33 cellular contexts compared by ENCODE assay signal in the genomic region with DNA sequence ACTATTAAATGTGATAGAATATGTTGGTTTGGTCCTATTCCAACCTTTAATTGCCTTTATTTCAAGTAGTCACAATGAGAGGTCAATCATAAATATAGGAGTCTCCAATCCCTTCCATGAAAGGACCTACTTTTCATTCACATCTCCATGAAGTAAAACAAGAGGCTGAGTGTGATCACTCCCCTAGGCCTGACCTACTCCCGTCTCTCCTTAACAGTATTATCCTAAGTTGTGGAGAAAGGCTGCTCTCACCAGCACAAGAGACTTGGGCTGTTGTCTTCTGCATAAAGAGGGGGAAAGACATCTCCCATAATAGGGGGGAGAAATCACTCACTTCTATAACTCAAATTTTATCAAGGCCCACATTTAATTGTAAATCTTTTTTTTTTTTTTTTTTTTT.
"Had no signal": no experiment of that assay in that cellular context is flagged by ENCODE, and none has a peak within 500 bp of the region (broad histone marks: within the 10 kb centered on the region; RNA-seq: fewer than 3 reads in every experiment).

No MANE protein-coding gene starts in this region.

- H3K4me3 Mint-ChIP-seq: activated CD4-positive, alpha-beta memory T cell treated with anti-CD3 and anti-CD28 coated beads for 36 hours; activated CD4-positive, alpha-beta T cell treated with anti-CD3 and anti-CD28 coated beads, Interleukin-2, amount 10 ng/mL, durations not matched to agents 7 days and 5 days; activated naive CD4-positive, alpha-beta T cell treated with anti-CD3 and anti-CD28 coated beads, Interleukin-2, amount 50 U/mL, for 24 hours; activated naive CD8-positive, alpha-beta T cell treated with anti-CD3 and anti-CD28 coated beads, Interleukin-2, amount 10 ng/mL, durations not matched to agents 7 days and 5 days; activated T-cell treated with anti-CD3 and anti-CD28 coated beads, Interleukin-2, amount 50 U/mL, for 72 hours; activated T-helper 17 cell treated with anti-CD3 and anti-CD28 coated beads, Interleukin-2, amount 50 U/mL, for 72 hours; T-cell had no signal

- H3K27ac Mint-ChIP-seq: activated CD4-positive, alpha-beta memory T cell treated with anti-CD3 and anti-CD28 coated beads for 36 hours; activated CD4-positive, alpha-beta T cell treated with anti-CD3 and anti-CD28 coated beads, Interleukin-2, amount 10 ng/mL, durations not matched to agents 7 days and 5 days; activated naive CD4-positive, alpha-beta T cell treated with anti-CD3 and anti-CD28 coated beads, Interleukin-2, amount 50 U/mL, for 24 hours; activated naive CD8-positive, alpha-beta T cell treated with anti-CD3 and anti-CD28 coated beads, Interleukin-2, amount 10 ng/mL, durations not matched to agents 7 days and 5 days; activated T-cell treated with anti-CD3 and anti-CD28 coated beads, Interleukin-2, amount 50 U/mL, for 72 hours; activated T-helper 17 cell treated with anti-CD3 and anti-CD28 coated beads, Interleukin-2, amount 50 U/mL, for 72 hours; T-cell had no signal

- H3K36me3 ChIP-seq: WERI-Rb-1 had no signal

- ATAC-seq: activated T-cell treated with anti-CD3 and anti-CD28 coated beads, Interleukin-2, amount 50 U/mL, for 72 hours; activated T-helper 17 cell treated with anti-CD3 and anti-CD28 coated beads, Interleukin-2, amount 50 U/mL, for 72 hours; PC-3; SK-N-SH treated with all-trans-retinoic acid at 6 μM for 48 hours; T-cell had no signal

- H3K4me1 Mint-ChIP-seq: activated CD4-positive, alpha-beta T cell treated with anti-CD3 and anti-CD28 coated beads, Interleukin-2, amount 10 ng/mL, durations not matched to agents 7 days and 5 days; activated T-helper 17 cell treated with anti-CD3 and anti-CD28 coated beads, Interleukin-2, amount 50 U/mL, for 72 hours had no signal

- H3K9me3 Mint-ChIP-seq: activated CD4-positive, alpha-beta memory T cell treated with anti-CD3 and anti-CD28 coated beads for 36 hours; activated CD4-positive, alpha-beta T cell treated with anti-CD3 and anti-CD28 coated beads, Interleukin-2, amount 10 ng/mL, durations not matched to agents 7 days and 5 days; activated naive CD4-positive, alpha-beta T cell treated with anti-CD3 and anti-CD28 coated beads, Interleukin-2, amount 50 U/mL, for 24 hours; activated naive CD8-positive, alpha-beta T cell treated with anti-CD3 and anti-CD28 coated beads, Interleukin-2, amount 10 ng/mL, durations not matched to agents 7 days and 5 days; activated T-cell treated with anti-CD3 and anti-CD28 coated beads, Interleukin-2, amount 50 U/mL, for 72 hours; activated T-helper 17 cell treated with anti-CD3 and anti-CD28 coated beads, Interleukin-2, amount 50 U/mL, for 72 hours; T-cell had no signal

- H3K27ac ChIP-seq: cardiac muscle cell, Peyer's patch, SJSA1, WERI-Rb-1 had no signal

- H3K27me3 ChIP-seq: ascending aorta, cardiac muscle cell, Peyer's patch, SJSA1 had no signal

- H3K9me3 ChIP-seq: ascending aorta, Peyer's patch, SJSA1 had no signal

- H3K4me3 ChIP-seq: ascending aorta, cardiac muscle cell, Peyer's patch, SJSA1 had no signal

- DNase-seq: activated CD4-positive, alpha-beta memory T cell treated with anti-CD3 and anti-CD28 coated beads for 36 hours; activated CD4-positive, alpha-beta T cell treated with anti-CD3 and anti-CD28 coated beads, Interleukin-2, amount 10 ng/mL, durations not matched to agents 7 days and 5 days; activated gamma-delta T cell; activated naive CD4-positive, alpha-beta T cell treated with Interleukin-2 at 50 U/mL for 16 hours; activated naive CD8-positive, alpha-beta T cell treated with anti-CD3 and anti-CD28 coated beads, Interleukin-2, amount 10 ng/mL, durations not matched to agents 7 days and 5 days; activated T-cell treated with anti-CD3 and anti-CD28 coated beads, Interleukin-2, amount 50 U/mL, for 1 hour; activated T-cell treated with anti-CD3 and anti-CD28 coated beads, Interleukin-2, amount 50 U/mL, for 72 hours; amygdala; Karpas-422; KBM-7; NCI-H1105; NCI-H1417 treated with DMSO at 0.1 percent for 48 hours; NCI-H187 treated with DMSO at 0.1 percent for 48 hours; NCI-H2081; NCI-H2171 treated with DMSO at 0.1 percent for 48 hours; NCI-H2227 treated with DMSO at 0.1 percent for 48 hours; NCI-H446; NCI-H524; NCI-H69; NK-92 treated with Interleukin-12 subunit alpha and Interleukin-12 subunit beta, amount 100 ng/mL, for 24 hours; PC-3; Peyer's patch; RPMI8226; SHP77 treated with DMSO at 0.1 percent for 48 hours; T-cell; T1000; WERI-Rb-1 had no signal

- H3K27me3 Mint-ChIP-seq: activated CD4-positive, alpha-beta memory T cell treated with anti-CD3 and anti-CD28 coated beads for 36 hours; activated CD4-positive, alpha-beta T cell treated with anti-CD3 and anti-CD28 coated beads, Interleukin-2, amount 10 ng/mL, durations not matched to agents 7 days and 5 days; activated naive CD4-positive, alpha-beta T cell treated with anti-CD3 and anti-CD28 coated beads, Interleukin-2, amount 50 U/mL, for 24 hours; activated naive CD8-positive, alpha-beta T cell treated with anti-CD3 and anti-CD28 coated beads, Interleukin-2, amount 10 ng/mL, durations not matched to agents 7 days and 5 days; activated T-helper 17 cell treated with anti-CD3 and anti-CD28 coated beads, Interleukin-2, amount 50 U/mL, for 72 hours; T-cell had no signal

- H3K4me1 ChIP-seq: Peyer's patch, SJSA1 had no signal
